21 cellular contexts compared by ENCODE assay signal in the genomic region with DNA sequence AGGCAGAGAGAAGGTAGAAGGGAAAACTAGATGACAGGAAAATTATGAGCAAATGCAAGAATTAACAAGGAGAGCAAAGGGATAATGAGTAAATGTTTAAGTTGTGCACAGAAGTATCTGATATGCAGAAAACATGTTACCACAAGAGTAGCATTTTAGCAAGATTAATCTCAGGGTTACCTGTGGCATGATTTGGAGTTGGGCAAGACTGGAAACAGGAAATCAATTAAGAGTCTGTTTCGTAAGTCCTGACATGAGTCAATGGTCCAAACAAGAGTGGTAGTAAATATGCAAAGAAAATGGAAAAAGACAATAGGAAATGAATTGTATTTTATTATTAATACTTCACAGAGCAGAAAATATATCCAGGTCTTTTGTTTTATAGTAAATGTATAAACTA. TPM values are rescaled to one million over a fixed set of nuclear protein-coding genes. Genes with fewer than 3 reads are reported as not detected.
DNase-seq lines count a peak whose midpoint lies in the region; ATAC-seq, FAIRE-seq and TF ChIP-seq lines count a peak whose summit lies in the region.
"Had no signal": no experiment of that assay in that cellular context is flagged by ENCODE, and none has a peak within 500 bp of the region (broad histone marks: within the 10 kb centered on the region; RNA-seq: fewer than 3 reads in every experiment).

No MANE protein-coding gene starts in this region.

- H3K27ac ChIP-seq in colonic mucosa = no peak overlapping the region
- H3K27ac ChIP-seq: KMS-11, PC-9, SJSA1 had no signal

- no peaks in the 10 kb centered on the region for H3K36me3 ChIP-seq in colonic mucosa
- H3K36me3 ChIP-seq: BE2C, SJSA1 had no signal

- TF ChIP-seq CTCF in GM13976 (IDR thresholded peaks at IDR 0.05; ENCODE audit: borderline replicate concordance, control extremely low read depth, extremely low read depth, insufficient read depth, missing control alignments) = no peak
- TF ChIP-seq CTCF in colonic mucosa (IDR thresholded peaks at IDR 0.05) = no peak

- H3K27me3 ChIP-seq in colonic mucosa = no peaks in the 10 kb centered on the region
- H3K27me3 ChIP-seq: BE2C had no signal

- no peak for FAIRE-seq in urothelium cell line (lab: Jason Lieb, UNC)
- FAIRE-seq: A204.1, GM12892 had no signal

- no peaks in the 10 kb centered on the region for H3K9me3 ChIP-seq in colonic mucosa
- H3K9me3 ChIP-seq: BE2C, Caco-2, SJSA1 had no signal

- no peak overlapping the region for H3K4me3 ChIP-seq in colonic mucosa
- H3K4me3 ChIP-seq: PC-9, SJSA1 had no signal

- peak; percentile 60 for ATAC-seq in left lobe of liver

- intact Hi-C loops in colonic mucosa (cut with DNase I) = no loop called here

- DNase-seq in ELR (ENCODE audit: low read depth) (peak; percentile 6), MV-4-11 (lab: John Stamatoyannopoulos, UW) (peak; percentile 1), dermis blood vessel endothelial cell (peak; percentile 13), left lobe of liver (ENCODE audit: low spot score) (no peak), DMS53 treated with DMSO at 0.1 percent for 48 hours (lab: John Stamatoyannopoulos, UW; ENCODE audit: unreplicated experiment) (no peak), GM13976 (ENCODE audit: low spot score) (no peak), colonic mucosa (no peak), urothelium cell line (ENCODE audit: low spot score) (no peak)
- DNase-seq: BE2C; Caco-2; CD4-positive, CD25-positive, alpha-beta regulatory T cell; DMS153; NCI-H1694 treated with DMSO at 0.1 percent for 48 hours; NCI-H510A treated with DMSO at 0.1 percent for 48 hours; NCI-H774; PC-9; SW 1271 had no signal

- in situ Hi-C loops in GM13976 (cut with MboI; ENCODE audit: low sequenced_read_pairs, unreplicated experiment) = no loop called here

- no peaks in the 10 kb centered on the region for H3K4me1 ChIP-seq in colonic mucosa
- H3K4me1 ChIP-seq: BE2C, Caco-2, SJSA1 had no signal

- H3K9ac ChIP-seq in colonic mucosa (ENCODE audit: low read depth in 2 of 2, low read length in 2 of 2) = no peak overlapping the region
- H3K9ac ChIP-seq: KMS-11 had no signal

RNA-seq across cellular contexts. Expression of a gene that starts 17.3 kb away (rescaled TPM):
- total RNA-seq in dermis blood vessel endothelial cell (24.4 and 26.7 TPM in 2 replicates), left lobe of liver (7.6 TPM), colonic mucosa (10 to 100 TPM; 33.4 to 34.9 TPM)

Comparison
In these comparisons a context has a peak if more than half of its experiments do, and no peak if none do; other contexts are left out.
1. DNase-seq: peak in ELR (single experiment), MV-4-11 (single experiment) and dermis blood vessel endothelial cell (single experiment); none in left lobe of liver (single experiment), DMS53 treated with DMSO at 0.1 percent for 48 hours (single experiment), GM13976 (single experiment), colonic mucosa (single experiment) and urothelium cell line (single experiment).